28 cellular contexts compared by ENCODE assay signal in genomic region chr7:157651366-157652160, GRCh38.
"Had no signal": no experiment of that assay in that cellular context is flagged by ENCODE, and none has a peak within 500 bp of the region (broad histone marks: within the 10 kb centered on the region; RNA-seq: fewer than 3 reads in every experiment).

No MANE protein-coding gene starts in this region.

- H3K36me3 Mint-ChIP-seq: activated naive CD4-positive, alpha-beta T cell treated with anti-CD3 and anti-CD28 coated beads, Interleukin-2, amount 50 U/mL, for 24 hours had no signal

- H3K27me3 ChIP-seq: Peyer's patch, SJSA1 had no signal

- H3K4me3 ChIP-seq: Peyer's patch, SJSA1 had no signal

- H3K9me3 ChIP-seq: Peyer's patch had no signal

- FAIRE-seq: astrocyte had no signal

- H3K36me3 ChIP-seq: Peyer's patch, SJSA1 had no signal

- H3K27ac ChIP-seq: Peyer's patch, RWPE1, SJSA1 had no signal

- H3K27me3 Mint-ChIP-seq: activated naive CD4-positive, alpha-beta T cell treated with anti-CD3 and anti-CD28 coated beads, Interleukin-2, amount 50 U/mL, for 24 hours; activated T-cell treated with anti-CD3 and anti-CD28 coated beads, Interleukin-2, amount 50 U/mL, for 24 hours; brain; central memory CD8-positive, alpha-beta T cell had no signal

- DNase-seq: activated CD4-positive, alpha-beta T cell treated with anti-CD3 and anti-CD28 coated beads for 4 hours; activated CD4-positive, alpha-beta T cell treated with anti-CD3 and anti-CD28 coated beads, Interleukin-2, amount 50 U/mL, for 4 hours; activated CD8-positive, alpha-beta memory T cell treated with anti-CD3 and anti-CD28 coated beads, Interleukin-2, amount 50 U/mL, for 48 hours; activated CD8-positive, alpha-beta T cell treated with anti-CD3 and anti-CD28 coated beads, Interleukin-2, amount 10 ng/mL, durations not matched to agents 7 days and 5 days; activated effector memory CD4-positive, alpha-beta T cell treated with Interleukin-2 at 50 U/mL for 16 hours; activated naive CD4-positive, alpha-beta T cell; activated T-cell treated with anti-CD3 and anti-CD28 coated beads, Interleukin-2, amount 50 U/mL, for 24 hours; amygdala; Karpas-422; MM.1S; NCI-H1105; NCI-H1436; NCI-H1694 treated with DMSO at 0.1 percent for 48 hours; NCI-H2029 treated with DMSO at 0.1 percent for 48 hours; NCI-H510A treated with DMSO at 0.1 percent for 48 hours; NCI-H69; SHP77; SW 1271 had no signal

- H3K4me1 ChIP-seq: Peyer's patch, SJSA1 had no signal

- H3K27ac Mint-ChIP-seq: activated CD8-positive, alpha-beta T cell treated with anti-CD3 and anti-CD28 coated beads, Interleukin-2, amount 10 ng/mL, durations not matched to agents 7 days and 5 days; activated naive CD4-positive, alpha-beta T cell treated with anti-CD3 and anti-CD28 coated beads, Interleukin-2, amount 50 U/mL, for 24 hours; activated T-cell treated with anti-CD3 and anti-CD28 coated beads, Interleukin-2, amount 50 U/mL, for 24 hours; activated T-helper 1 cell treated with anti-CD3 and anti-CD28 coated beads, Interleukin-12 subunit alpha, Interleukin-12 subunit beta, Interleukin-2, Interleukin-4 antibody, amounts not matched to agents 30 ng/mL and 10 ng/mL and 1 ng/mL, durations not matched to agents 14 hours and 24 hours and 36 hours had no signal

- ATAC-seq: activated CD4-positive, CD25-positive, alpha-beta regulatory T cell treated with anti-CD3 and anti-CD28 coated beads, Interleukin-2, amount 50 U/mL, for 24 hours; activated CD8-positive, alpha-beta T cell treated with anti-CD3 and anti-CD28 coated beads, Interleukin-2, amount 10 ng/mL, durations not matched to agents 7 days and 5 days; SK-N-SH treated with all-trans-retinoic acid at 6 μM for 48 hours had no signal

- H3K4me3 Mint-ChIP-seq: activated CD8-positive, alpha-beta T cell treated with anti-CD3 and anti-CD28 coated beads, Interleukin-2, amount 10 ng/mL, durations not matched to agents 7 days and 5 days; activated naive CD4-positive, alpha-beta T cell treated with anti-CD3 and anti-CD28 coated beads, Interleukin-2, amount 50 U/mL, for 24 hours; activated T-cell treated with anti-CD3 and anti-CD28 coated beads, Interleukin-2, amount 50 U/mL, for 24 hours; activated T-helper 1 cell treated with anti-CD3 and anti-CD28 coated beads, Interleukin-12 subunit alpha, Interleukin-12 subunit beta, Interleukin-2, Interleukin-4 antibody, amounts not matched to agents 30 ng/mL and 10 ng/mL and 1 ng/mL, durations not matched to agents 14 hours and 24 hours and 36 hours; brain; central memory CD8-positive, alpha-beta T cell had no signal

- H3K9me3 Mint-ChIP-seq: activated naive CD4-positive, alpha-beta T cell treated with anti-CD3 and anti-CD28 coated beads, Interleukin-2, amount 50 U/mL, for 24 hours; activated T-cell treated with anti-CD3 and anti-CD28 coated beads, Interleukin-2, amount 50 U/mL, for 24 hours; activated T-helper 1 cell treated with anti-CD3 and anti-CD28 coated beads, Interleukin-12 subunit alpha, Interleukin-12 subunit beta, Interleukin-2, Interleukin-4 antibody, amounts not matched to agents 30 ng/mL and 10 ng/mL and 1 ng/mL, durations not matched to agents 14 hours and 24 hours and 36 hours; central memory CD8-positive, alpha-beta T cell had no signal

- H3K4me1 Mint-ChIP-seq: activated naive CD4-positive, alpha-beta T cell treated with anti-CD3 and anti-CD28 coated beads, Interleukin-2, amount 50 U/mL, for 24 hours; brain; central memory CD8-positive, alpha-beta T cell had no signal
